ENCODE assay signal across 1 cellular context in genomic region chr20:10260316-10260715, GRCh38.
TF ChIP-seq lines count a peak whose summit lies in the region.

No MANE protein-coding gene starts in this region.

TF ChIP-seq in GM23338, 12 proteins besides CTCF, POLR2A, EP300 and RAD21 (continued from another document):
- no peak for TF ChIP-seq ZNF462 (CRISPR knock-in tag; IDR thresholded peaks at IDR 0.05)
- no peak for TF ChIP-seq EZH2phosphoT487 (IDR thresholded peaks at IDR 0.05; ENCODE audit: unreplicated experiment)
TF ChIP-seq in GM23338: peak in this region for 0.
